Comparison of ENCODE assay signal across 25 cellular contexts in the genomic region with DNA sequence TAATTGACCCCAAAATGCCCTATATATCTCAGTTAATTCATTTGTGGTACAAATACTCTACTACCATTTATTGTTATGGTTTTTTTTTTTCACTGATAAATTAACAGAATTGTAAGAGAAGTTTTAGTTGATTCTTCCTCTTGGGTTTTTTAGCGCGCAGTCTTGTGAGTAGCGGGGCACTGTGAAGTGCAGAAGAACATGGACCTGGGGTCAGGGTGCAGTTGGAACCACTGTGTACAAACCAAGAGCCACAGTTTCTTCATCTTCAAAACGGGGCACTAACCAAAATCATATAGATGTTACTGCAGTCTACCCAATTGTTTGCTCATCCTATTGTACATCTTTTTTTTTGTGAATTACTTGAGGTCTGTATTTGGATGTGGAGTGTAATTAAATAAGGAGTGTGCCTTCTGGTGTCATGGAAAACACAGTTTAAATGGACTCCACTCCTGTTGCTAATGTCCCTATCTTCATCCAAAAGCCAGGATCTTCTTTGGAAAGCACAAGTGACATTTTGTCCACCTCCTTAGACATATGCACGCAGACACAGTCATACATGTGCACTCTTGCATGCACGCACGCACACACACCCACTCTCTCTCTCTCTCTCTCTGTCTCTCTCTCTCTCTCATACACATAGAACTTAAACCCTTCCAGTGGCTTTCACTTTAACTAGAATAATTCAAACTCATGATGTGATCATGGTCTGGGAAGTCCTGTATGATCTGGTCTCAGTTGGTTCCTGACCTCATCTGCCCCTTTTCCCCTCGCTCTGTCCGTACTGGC. TPM values are rescaled to one million over a fixed set of nuclear protein-coding genes. Genes with fewer than 3 reads are reported as not detected.
DNase-seq lines count a peak whose midpoint lies in the region; ATAC-seq, FAIRE-seq and TF ChIP-seq lines count a peak whose summit lies in the region.
"Had no signal": no experiment of that assay in that cellular context is flagged by ENCODE, and none has a peak within 500 bp of the region (broad histone marks: within the 10 kb centered on the region; RNA-seq: fewer than 3 reads in every experiment).

No MANE protein-coding gene starts in this region.

- H3K9me3 ChIP-seq in HEK293 (ENCODE audit: control insufficient read depth, insufficient read depth, low read depth, low read length) (no peaks in the 10 kb centered on the region), endodermal cell (ENCODE audit: control insufficient read depth, low read length) (no peaks in the 10 kb centered on the region), HepG2 (ENCODE audit: low read length) (no peaks in the 10 kb centered on the region)
- H3K9me3 ChIP-seq: Caco-2 had no signal

- DNase-seq in endodermal cell (no peak), HepG2 (ENCODE audit: low spot score) (no peak), progenitor cell of endocrine pancreas (ENCODE audit: low spot score, unreplicated experiment) (no peak), NCI-H2107 (lab: John Stamatoyannopoulos, UW) (no peak), anterior cingulate cortex (lab: John Stamatoyannopoulos, UW) (no peak)
- DNase-seq: ACHN; AML-193; Caco-2; CD4-positive, alpha-beta T cell; DMS153; DMS79; GDM1; GM23248; KG1 had no signal

- H3K4me3 Mint-ChIP-seq in endodermal cell (no peak overlapping the region), progenitor cell of endocrine pancreas (ENCODE audit: low read depth) (no peak overlapping the region)
- H3K4me3 Mint-ChIP-seq: CD4-positive, alpha-beta T cell; IgD-negative memory B cell had no signal

- H3K4me3 ChIP-seq in HEK293 (ENCODE audit: low read depth, low read length) (no peak overlapping the region), endodermal cell (ENCODE audit: low read length) (no peak overlapping the region), HepG2 (replicated peaks in 1 of 3; ENCODE audit: insufficient read depth in 1 of 3, low read depth in 2 of 3, low read length in 3 of 3) (no peak overlapping the region)
- H3K4me3 ChIP-seq: GM23248 had no signal

- intact Hi-C loops in HepG2 (cut with micrococcal nuclease; ENCODE audit: unreplicated experiment): no loop called here

- ATAC-seq in HepG2 (peak; percentile 37), HG03565 (IDR thresholded peaks at IDR 0.05; ENCODE audit: unreplicated experiment) (no peak)
- ATAC-seq: HCT116 had no signal

- H3K9me3 Mint-ChIP-seq in endodermal cell: no peaks in the 10 kb centered on the region
- H3K9me3 Mint-ChIP-seq in progenitor cell of endocrine pancreas (ENCODE audit: low read depth): no peaks in the 10 kb centered on the region
- H3K9me3 Mint-ChIP-seq: CD4-positive, alpha-beta T cell; IgD-negative memory B cell had no signal

- no peak overlapping the region for H2AFZ ChIP-seq in HepG2 (ENCODE audit: low read length)
- H2AFZ ChIP-seq: GM23248 had no signal

- peaks cover 15 to 88% of the 10 kb centered on the region in 2 experiments for H3K36me3 ChIP-seq in HEK293 (ENCODE audit: control insufficient read depth in 2 of 2, insufficient read depth in 1 of 2, low read length in 2 of 2)
- H3K36me3 ChIP-seq in endodermal cell (ENCODE audit: control insufficient read depth, insufficient read depth, low read length): peaks cover 80% of the 10 kb centered on the region
- peaks cover 24 to 83% of the 10 kb centered on the region in 2 experiments for H3K36me3 ChIP-seq in HepG2 (replicated peaks in 1 of 2; ENCODE audit: control insufficient read depth in 1 of 2, insufficient read depth in 2 of 2, low read length in 2 of 2)

- no peaks in the 10 kb centered on the region for H4K20me1 ChIP-seq in HepG2 (ENCODE audit: insufficient read depth, low read length)

- POLR2A ChIA-PET in HEK293 (lab: Yijun Ruan, JAX) (interaction anchor here (1.0 kb wide), 1 partner anchor 50 kb away, joined by 3 read pairs; no protein-coding TSS in a partner anchor), HepG2 (lab: Yijun Ruan, JAX) (no interaction called here)

- H3K9ac ChIP-seq in endodermal cell (ENCODE audit: extremely low read depth, low read length, poor library complexity, severe bottlenecking) (no peak overlapping the region), HepG2 (ENCODE audit: insufficient read depth, low read depth, low read length) (no peak overlapping the region)
- H3K9ac ChIP-seq: GM23248 had no signal

- H3K4me2 ChIP-seq in HepG2 (ENCODE audit: low read depth, low read length): no peak overlapping the region

- H3K27ac ChIP-seq in HEK293 (ENCODE audit: extremely low read depth, low read depth, low read length) (no peak overlapping the region), endodermal cell (ENCODE audit: low read depth, low read length) (no peak overlapping the region), HepG2 (ENCODE audit: extremely low read length, insufficient read depth, low read length) (no peak overlapping the region)
- H3K27ac ChIP-seq: C4-2B, GM23248 had no signal

- H3K27me3 ChIP-seq in endodermal cell (ENCODE audit: control insufficient read depth, insufficient read depth, low read length, poor library complexity, severe bottlenecking): no peaks in the 10 kb centered on the region
- H3K27me3 ChIP-seq in HepG2 (ENCODE audit: control insufficient read depth in 1 of 2, insufficient read depth in 2 of 2, low read length in 2 of 2): no peaks in the 10 kb centered on the region

- FAIRE-seq in HepG2 (lab: Jason Lieb, UNC): no peak
- FAIRE-seq: A204.1, D721Med, GM12892, GM18507, H54, HTR-8/SVneo had no signal

- BruUV-seq in HepG2 (replicated peaks; lab: Mats Ljungman, UMichigan): no TSS peak

- H3K4me1 Mint-ChIP-seq in endodermal cell (peaks cover 39% of the 10 kb centered on the region), progenitor cell of endocrine pancreas (ENCODE audit: low read depth) (peaks cover 3% of the 10 kb centered on the region)

- H3K27me3 Mint-ChIP-seq in endodermal cell (ENCODE audit: insufficient read depth) (no peaks in the 10 kb centered on the region), progenitor cell of endocrine pancreas (no peaks in the 10 kb centered on the region)
- H3K27me3 Mint-ChIP-seq: IgD-negative memory B cell had no signal

- no peak for TF ChIP-seq POLR2A in HepG2 (IDR thresholded peaks at IDR 0.05; ENCODE audit: insufficient read depth in 1 of 2, low read depth in 2 of 2, low read length in 2 of 2)

- no peaks in the 10 kb centered on the region for H3K79me2 ChIP-seq in HepG2 (ENCODE audit: insufficient read depth, low read length)

- TF ChIP-seq CTCF in HEK293 (tag by site-specific recombination; IDR thresholded peaks at IDR 0.05): no peak
- TF ChIP-seq CTCF in endodermal cell (conservative IDR thresholded peaks at IDR 0.05): no peak
- TF ChIP-seq CTCF in HepG2 (CRISPR knock-in tag; IDR thresholded peaks at IDR 0.05): no peak
- TF ChIP-seq CTCF in progenitor cell of endocrine pancreas (IDR thresholded peaks at IDR 0.05; ENCODE audit: unreplicated experiment): no peak

- in situ Hi-C loops in HepG2 (cut with HindIII; ENCODE audit: extremely low pct_ligation_motif_present, low pct_unique_long_range_greater_than_20kb): no loop called here

- WGBS in endodermal cell (ENCODE audit: insufficient coverage in 1 of 2, insufficient read length in 1 of 2), 2 experiments: 96 to 98% methylated on average over 4 to 9 of the region's 9 CpGs
- WGBS in HepG2 (ENCODE audit: low lambda C conversion rate): 93% methylated on average over 9 of the region's 9 CpGs

- TF ChIP-seq RAD21 in HepG2 (CRISPR knock-in tag; IDR thresholded peaks at IDR 0.05): no peak

- CTCF ChIA-PET in HEK293 (lab: Yijun Ruan, JAX): no interaction called here
- CTCF ChIA-PET in HepG2 (lab: Yijun Ruan, JAX; ENCODE audit: low intra/inter-chr PET ratio, low total read pairs): no interaction called here

- TF ChIP-seq EP300 in HepG2 (IDR thresholded peaks at IDR 0.05; ENCODE audit: low read depth in 2 of 2, low read length in 2 of 2): no peak
- TF ChIP-seq EP300 in HepG2 (CRISPR knock-in tag; IDR thresholded peaks at IDR 0.05; ENCODE audit: borderline replicate concordance): no peak

- H3K36me3 Mint-ChIP-seq in endodermal cell (ENCODE audit: low read depth) (peaks cover 59% of the 10 kb centered on the region), progenitor cell of endocrine pancreas (ENCODE audit: insufficient read depth) (peaks cover 49% of the 10 kb centered on the region)

- peak overlapping the region; percentile 4 for H3K27ac Mint-ChIP-seq in endodermal cell
- peak overlapping the region; percentile 88 for H3K27ac Mint-ChIP-seq in progenitor cell of endocrine pancreas
- H3K27ac Mint-ChIP-seq: CD4-positive, alpha-beta T cell had no signal

- H3K4me1 ChIP-seq in HEK293 (ENCODE audit: control insufficient read depth, insufficient read depth, low read length) (no peaks in the 10 kb centered on the region), endodermal cell (ENCODE audit: control insufficient read depth, insufficient read depth, low read length) (peaks cover 4% of the 10 kb centered on the region), HepG2 (ENCODE audit: insufficient read depth, low read length) (peaks cover 39% of the 10 kb centered on the region)
- H3K4me1 ChIP-seq: Caco-2 had no signal

TF ChIP-seq in HepG2, 621 proteins besides CTCF, POLR2A, EP300 and RAD21 (continues in another document):
- TF ChIP-seq RBM22 (optimal IDR thresholded peaks at IDR 0.05; ENCODE audit: low read length): peak; percentile 74

RNA-seq across cellular contexts. Expression of a gene that starts 51.5 kb away (rescaled TPM):
- total RNA-seq in endodermal cell (100 to 1,000 TPM; 214 to 239 TPM), HepG2 (2016; rRNA removed; fragmentation: Illumina TruSeq; extraction: Trizol) (97.8 and 136 TPM in 2 replicates), progenitor cell of endocrine pancreas (421 and 423 TPM in 2 replicates)
- polyA plus RNA-seq in endodermal cell (2013, experiment 1 of 2): 167 TPM
- 150 TPM for polyA plus RNA-seq in endodermal cell (2013, experiment 2 of 2)
- total RNA-seq in HepG2 (2016; cell fraction: cytosol; rRNA removed; fragmentation: Illumina TruSeq; extraction: Trizol; ENCODE audit: low read depth): 82.1 and 86.5 TPM in 2 replicates
- 90.9 and 138 TPM in 2 replicates for total RNA-seq in HepG2 (2016; cell fraction: insoluble cytoplasmic fraction; rRNA removed; fragmentation: Illumina TruSeq; extraction: Trizol)
- total RNA-seq in HepG2 (2016; cell fraction: membrane; rRNA removed; fragmentation: Illumina TruSeq; extraction: Trizol): 67.9 and 80.5 TPM in 2 replicates
- 248 and 270 TPM in 2 replicates for total RNA-seq in HepG2 (2016; cell fraction: nucleus; rRNA removed; fragmentation: Illumina TruSeq; extraction: Trizol)
- 151 and 156 TPM in 2 replicates for polyA plus RNA-seq in HepG2 (2011; rRNA removed)
- polyA plus RNA-seq in HepG2 (2011; cell fraction: cytosol; rRNA removed): 52.5 and 65.6 TPM in 2 replicates
- polyA plus RNA-seq in HepG2 (2011; cell fraction: nucleus; rRNA removed): 488 and 509 TPM in 2 replicates
- 141 and 152 TPM in 2 replicates for polyA plus RNA-seq in HepG2 (2012)
- 1.8 and 2.1 TPM in 2 replicates for polyA plus RNA-seq in HepG2 (2016; cell fraction: cytosol; fragmentation: Illumina TruSeq; extraction: Trizol; ENCODE audit: low read depth)
- 62.7 and 70.2 TPM in 2 replicates for polyA plus RNA-seq in HepG2 (2016; cell fraction: insoluble cytoplasmic fraction; fragmentation: Illumina TruSeq; extraction: Trizol; ENCODE audit: low read depth)
- polyA plus RNA-seq in HepG2 (2016; cell fraction: membrane; fragmentation: Illumina TruSeq; extraction: Trizol; ENCODE audit: low read depth): 7.1 and 7.2 TPM in 2 replicates
- 361 and 384 TPM in 2 replicates for polyA plus RNA-seq in HepG2 (2016; cell fraction: nucleus; fragmentation: Illumina TruSeq; extraction: Trizol; ENCODE audit: insufficient read depth, low read depth)
- 24.6 and 223 TPM in 2 replicates for polyA minus RNA-seq in HepG2 (2011; rRNA and poly(A)+ RNA removed; ENCODE audit: low replicate concordance)
- polyA minus RNA-seq in HepG2 (2011; cell fraction: cytosol; rRNA and poly(A)+ RNA removed): 115 and 134 TPM in 2 replicates
- 847 and 897 TPM in 2 replicates for polyA minus RNA-seq in HepG2 (2011; cell fraction: nucleus; rRNA and poly(A)+ RNA removed)
